ENCODE assay signal across 8 cellular contexts in the genomic region with DNA sequence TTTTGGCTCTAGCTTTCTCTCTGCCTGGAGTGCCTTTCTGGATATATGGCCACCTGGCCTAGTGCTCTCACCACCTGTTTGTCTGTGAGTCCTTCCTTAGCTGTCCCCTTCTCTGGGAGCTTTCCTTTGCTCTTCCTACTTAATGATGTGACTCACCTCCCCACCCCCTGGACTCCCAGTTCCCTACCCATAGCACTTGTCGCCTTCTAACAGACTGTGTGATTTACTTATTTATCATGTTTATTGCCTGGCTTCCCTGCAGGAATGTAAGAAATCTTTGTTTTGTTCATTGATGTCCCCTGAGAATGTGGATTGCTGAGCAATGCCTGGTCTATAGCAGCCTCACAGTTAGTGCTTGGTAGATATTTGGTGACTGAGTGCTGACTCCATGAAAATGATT. TPM values are rescaled to one million over a fixed set of nuclear protein-coding genes. Genes with fewer than 3 reads are reported as not detected.
DNase-seq lines count a peak whose midpoint lies in the region; ATAC-seq, FAIRE-seq and TF ChIP-seq lines count a peak whose summit lies in the region.

No MANE protein-coding gene starts in this region.

- intact Hi-C loops in kidney (cut with DNase I): no loop called here
- intact Hi-C loops in thyroid gland (cut with DNase I): no loop called here

- H3K9ac ChIP-seq in adipocyte (ENCODE audit: low read length) (peak overlapping the region; percentile 16), kidney (ENCODE audit: low read length in 2 of 2) (no peak overlapping the region)

- peak overlapping the region; percentile 1 for H3K27ac Mint-ChIP-seq in activated T-cell treated with anti-CD3 and anti-CD28 coated beads, Interleukin-2, amount 50 U/mL, for 24 hours

- no peak for TF ChIP-seq CTCF in kidney (IDR thresholded peaks at IDR 0.05; ENCODE audit: borderline replicate concordance, extremely low read depth, insufficient read depth)
- TF ChIP-seq CTCF in thyroid gland (IDR thresholded peaks at IDR 0.05): no peak

- H3K36me3 ChIP-seq in adipocyte (ENCODE audit: control insufficient read depth, insufficient read depth, low read length, severe bottlenecking): no peaks in the 10 kb centered on the region
- H3K36me3 ChIP-seq in kidney (ENCODE audit: control insufficient read depth in 1 of 2, insufficient read depth in 2 of 2, low read length in 2 of 2): no peaks in the 10 kb centered on the region
- H3K36me3 ChIP-seq in thyroid gland: no peaks in the 10 kb centered on the region

- H3K9me3 Mint-ChIP-seq in activated T-cell treated with anti-CD3 and anti-CD28 coated beads, Interleukin-2, amount 50 U/mL, for 24 hours: no peaks in the 10 kb centered on the region

- no peak for DNase-seq in activated T-cell treated with anti-CD3 and anti-CD28 coated beads, Interleukin-2, amount 50 U/mL, for 24 hours
- DNase-seq in activated T-cell treated with anti-CD3 and anti-CD28 coated beads, Interleukin-2, amount 50 U/mL, for 48 hours: no peak
- DNase-seq in adipocyte (ENCODE audit: low read depth) (peak; percentile 49), kidney (no peak), thyroid gland (no peak), urothelium cell line (ENCODE audit: low spot score) (no peak)

- no peaks in the 10 kb centered on the region for H3K9me3 ChIP-seq in adipocyte (ENCODE audit: control insufficient read depth, low read length)
- no peaks in the 10 kb centered on the region for H3K9me3 ChIP-seq in kidney (ENCODE audit: control insufficient read depth in 1 of 2, low read length in 2 of 2)
- H3K9me3 ChIP-seq in thyroid gland: no peaks in the 10 kb centered on the region

- H3K27me3 Mint-ChIP-seq in activated T-cell treated with anti-CD3 and anti-CD28 coated beads, Interleukin-2, amount 50 U/mL, for 24 hours: no peaks in the 10 kb centered on the region

- FAIRE-seq in kidney (lab: Jason Lieb, UNC) (no peak), urothelium cell line (lab: Jason Lieb, UNC) (no peak)

- WGBS in thyroid gland, 2 donors: 32 to 62% methylated on average over 1 of the region's 1 CpG

- H3K4me3 ChIP-seq in adipocyte (ENCODE audit: low read length): peak overlapping the region; percentile 21
- peak overlapping the region; percentile 0 to 9 for H3K4me3 ChIP-seq in kidney (ENCODE audit: low read length in 2 of 2)
- no peak overlapping the region for H3K4me3 ChIP-seq in thyroid gland (replicated peaks in 1 of 3)

- H3K27ac ChIP-seq in kidney (ENCODE audit: low read depth in 2 of 2, low read length in 2 of 2): peak overlapping the region; percentile 56 to 66
- peak overlapping the region; percentile 2 to 52 (median 48) for H3K27ac ChIP-seq in thyroid gland

- no peak overlapping the region for H3K4me3 Mint-ChIP-seq in activated T-cell treated with anti-CD3 and anti-CD28 coated beads, Interleukin-2, amount 50 U/mL, for 24 hours

- TF ChIP-seq POLR2A in thyroid gland (IDR thresholded peaks at IDR 0.05): no peak

- H3K27me3 ChIP-seq in adipocyte (replicated peaks; ENCODE audit: control insufficient read depth, insufficient read depth, low read length) (no peaks in the 10 kb centered on the region), thyroid gland (no peaks in the 10 kb centered on the region)

- H3K36me3 Mint-ChIP-seq in activated T-cell treated with anti-CD3 and anti-CD28 coated beads, Interleukin-2, amount 50 U/mL, for 24 hours (ENCODE audit: low read depth): peaks cover 9% of the 10 kb centered on the region

- ATAC-seq in GM18873 (IDR thresholded peaks at IDR 0.05; ENCODE audit: low FRiP score, unreplicated experiment): no peak
- no peak for ATAC-seq in HG03354 (IDR thresholded peaks at IDR 0.05; ENCODE audit: poor library complexity, severe bottlenecking, unreplicated experiment)

- H3K4me1 Mint-ChIP-seq in activated T-cell treated with anti-CD3 and anti-CD28 coated beads, Interleukin-2, amount 50 U/mL, for 24 hours (ENCODE audit: low read depth): peaks cover 82% of the 10 kb centered on the region

- H3K4me1 ChIP-seq in adipocyte (ENCODE audit: control insufficient read depth, insufficient read depth, low read length) (peaks cover 83% of the 10 kb centered on the region), kidney (ENCODE audit: control insufficient read depth in 1 of 2, insufficient read depth in 1 of 2, low read depth in 1 of 2, low read length in 2 of 2) (peaks cover 43 to 59% of the 10 kb centered on the region in 2 donors), thyroid gland (peaks cover 76 to 86% of the 10 kb centered on the region in 2 donors)

RNA-seq across cellular contexts. Expression of gene ADD1, which starts 18.9 kb away (rescaled TPM):
- 313 TPM for total RNA-seq in kidney
- 232 TPM for polyA plus RNA-seq in kidney (ENCODE audit: insufficient read depth, low read depth, low replicate concordance)
- 100 to 1,000 TPM; 190 to 222 (median 194) TPM for total RNA-seq in thyroid gland

Comparison
In these comparisons a context has a peak if more than half of its experiments do, and no peak if none do; other contexts are left out.
1. H3K4me3 ChIP-seq: peak in adipocyte (single experiment) and kidney (2 of 2); none in thyroid gland (0 of 3).